Comparison of ENCODE assay signal across 20 cellular contexts in the genomic region with DNA sequence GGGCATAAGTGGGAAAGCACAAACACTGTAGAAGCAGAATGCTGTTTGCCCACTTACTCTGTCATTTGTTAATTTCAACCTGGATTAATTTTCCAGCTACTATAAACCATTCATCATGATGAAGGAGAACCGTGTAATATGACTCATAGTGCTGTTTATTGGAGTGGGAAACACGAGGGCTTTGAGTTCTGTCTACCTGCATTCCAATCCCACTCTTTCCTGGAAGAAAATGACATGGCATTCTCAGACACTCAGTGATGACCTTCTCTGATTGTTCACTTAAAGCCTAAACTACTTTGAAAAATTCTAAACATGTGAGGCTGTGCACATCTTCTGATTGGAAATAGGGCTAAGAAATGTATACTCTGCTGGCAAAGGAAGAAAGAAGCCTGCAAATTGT.
DNase-seq lines count a peak whose midpoint lies in the region; ATAC-seq and TF ChIP-seq lines count a peak whose summit lies in the region.
"Had no signal": no experiment of that assay in that cellular context is flagged by ENCODE, and none has a peak within 500 bp of the region (broad histone marks: within the 10 kb centered on the region; RNA-seq: fewer than 3 reads in every experiment).

No MANE protein-coding gene starts in this region.

- H3K36me3 ChIP-seq in RWPE2 (ENCODE audit: low read depth), result no peaks in the 10 kb centered on the region
- no peaks in the 10 kb centered on the region for H3K36me3 ChIP-seq in esophagus muscularis mucosa
- no peaks in the 10 kb centered on the region for H3K36me3 ChIP-seq in mesenchymal stem cell (ENCODE audit: control insufficient read depth in 1 of 2, insufficient read depth in 2 of 2, low read depth in 1 of 2, low read length in 2 of 2)
- H3K36me3 ChIP-seq: BLaER1, SJCRH30 had no signal

- H3K27me3 ChIP-seq in RWPE2 (ENCODE audit: insufficient read depth, poor library complexity, severe bottlenecking), result no peaks in the 10 kb centered on the region
- no peaks in the 10 kb centered on the region for H3K27me3 ChIP-seq in esophagus muscularis mucosa
- peaks cover 0 to 5% of the 10 kb centered on the region in 2 experiments for H3K27me3 ChIP-seq in mesenchymal stem cell (ENCODE audit: control insufficient read depth in 1 of 2, insufficient read depth in 1 of 2, low read length in 2 of 2)
- H3K27me3 ChIP-seq: BLaER1, SJCRH30 had no signal

- H2AFZ ChIP-seq in mesenchymal stem cell (ENCODE audit: low read depth, low read length), result no peak overlapping the region

- no peak overlapping the region for H4K91ac ChIP-seq in mesenchymal stem cell (ENCODE audit: low read length)

- H3K4me1 ChIP-seq in RWPE2 (ENCODE audit: insufficient read depth, poor library complexity, severe bottlenecking), result no peaks in the 10 kb centered on the region
- H3K4me1 ChIP-seq in esophagus muscularis mucosa, result peaks cover 0 to 15% (median 15%) of the 10 kb centered on the region in 4 donors
- H3K4me1 ChIP-seq in mesenchymal stem cell (ENCODE audit: control insufficient read depth, insufficient read depth, low read depth, low read length), result no peaks in the 10 kb centered on the region
- H3K4me1 ChIP-seq: SJCRH30 had no signal

- no peak overlapping the region for H3K14ac ChIP-seq in mesenchymal stem cell (ENCODE audit: low read length in 2 of 2)

- peak; percentile 5 for TF ChIP-seq EP300 in esophagus muscularis mucosa (IDR thresholded peaks at IDR 0.05)

- H2BK15ac ChIP-seq in mesenchymal stem cell (ENCODE audit: low read depth, poor library complexity, severe bottlenecking), result no peak overlapping the region

- TF ChIP-seq CTCF in RWPE2 (IDR thresholded peaks at IDR 0.05; ENCODE audit: poor library complexity, severe bottlenecking) (no peak), esophagus muscularis mucosa (IDR thresholded peaks at IDR 0.05) (no peak), CD14-positive monocyte (IDR thresholded peaks at IDR 0.05) (no peak)

- H2BK120ac ChIP-seq in mesenchymal stem cell (ENCODE audit: low read depth, low read length), result no peak overlapping the region

- no peaks in the 10 kb centered on the region for H3K27me3 Mint-ChIP-seq in activated CD4-positive, alpha-beta T cell treated with anti-CD3 and anti-CD28 coated beads, Interleukin-2, amount 10 ng/mL, durations not matched to agents 24 days and 14 days
- H3K27me3 Mint-ChIP-seq in CD14-positive monocyte (ENCODE audit: low read depth in 3 of 3), result peaks cover 0 to 3% (median 0%) of the 10 kb centered on the region in 3 donors

- H3K4me1 Mint-ChIP-seq in activated CD4-positive, alpha-beta T cell treated with anti-CD3 and anti-CD28 coated beads, Interleukin-2, amount 10 ng/mL, durations not matched to agents 24 days and 14 days, result no peaks in the 10 kb centered on the region
- peaks cover 2% of the 10 kb centered on the region for H3K4me1 Mint-ChIP-seq in CD14-positive monocyte

- no peaks in the 10 kb centered on the region for H3K9me3 ChIP-seq in RWPE2 (ENCODE audit: severe bottlenecking)
- no peaks in the 10 kb centered on the region for H3K9me3 ChIP-seq in esophagus muscularis mucosa
- peaks cover 3% of the 10 kb centered on the region for H3K9me3 ChIP-seq in mesenchymal stem cell (ENCODE audit: control insufficient read depth, low read length)
- H3K9me3 ChIP-seq: BLaER1, SJCRH30 had no signal

- no peak overlapping the region for H3K4ac ChIP-seq in mesenchymal stem cell (ENCODE audit: low read depth in 1 of 2, low read length in 2 of 2)

- intact Hi-C loops in esophagus muscularis mucosa (cut with DNase I) (no loop called here), CD14-positive monocyte (cut with micrococcal nuclease) (no loop called here)
- intact Hi-C loops in activated CD4-positive, alpha-beta T cell treated with anti-CD3 and anti-CD28 coated beads, Interleukin-2, amount 10 ng/mL, durations not matched to agents 24 days and 14 days (cut with micrococcal nuclease), result no loop called here

- no peak overlapping the region for H2AK5ac ChIP-seq in mesenchymal stem cell (ENCODE audit: low read length, severe bottlenecking)

- DNase-seq in COLO829 (ENCODE audit: low spot score) (peak; percentile 39), RWPE2 (ENCODE audit: low spot score) (no peak), esophagus muscularis mucosa (ENCODE audit: extremely low spot score) (no peak), mesenchymal stem cell (peak; percentile 4), CD14-positive monocyte (ENCODE audit: low spot score) (no peak)
- no peak for DNase-seq in activated CD4-positive, alpha-beta T cell treated with anti-CD3 and anti-CD28 coated beads, Interleukin-2, amount 10 ng/mL, durations not matched to agents 24 days and 14 days
- DNase-seq: CD4-positive, alpha-beta T cell; COR-L47; DMS53; IMR-90; KG1; MM.1S; NCI-H2029; NCI-H446; SJCRH30 had no signal

- H3K4me3 ChIP-seq in RWPE2 (ENCODE audit: severe bottlenecking) (no peak overlapping the region), esophagus muscularis mucosa (no peak overlapping the region), mesenchymal stem cell (ENCODE audit: insufficient read depth in 1 of 2, low read depth in 1 of 2, low read length in 2 of 2) (no peak overlapping the region)
- H3K4me3 ChIP-seq: BLaER1, SJCRH30 had no signal

- no peak overlapping the region for H3K9ac ChIP-seq in mesenchymal stem cell (ENCODE audit: low read length)
- H3K9ac ChIP-seq: BLaER1 had no signal

- H3K23ac ChIP-seq in mesenchymal stem cell (ENCODE audit: low read length in 2 of 2), result no peak overlapping the region

- H2BK5ac ChIP-seq in mesenchymal stem cell (ENCODE audit: low read depth, low read length, poor library complexity, severe bottlenecking), result no peak overlapping the region

- H3K9me3 Mint-ChIP-seq in activated CD4-positive, alpha-beta T cell treated with anti-CD3 and anti-CD28 coated beads, Interleukin-2, amount 10 ng/mL, durations not matched to agents 24 days and 14 days, result no peaks in the 10 kb centered on the region
- H3K9me3 Mint-ChIP-seq in CD14-positive monocyte, result peaks cover 0 to 3% (median 0%) of the 10 kb centered on the region in 7 donors
- H3K9me3 Mint-ChIP-seq: CD4-positive, alpha-beta T cell had no signal

- no peak overlapping the region for H3K4me2 ChIP-seq in mesenchymal stem cell (ENCODE audit: low read length, poor library complexity, severe bottlenecking)
- H3K4me2 ChIP-seq: BLaER1 had no signal

- ATAC-seq in RWPE2 (ENCODE audit: low read depth), result peak; percentile 48; the same call in 2 of the 3 replicates
- ATAC-seq in GM21390 (IDR thresholded peaks at IDR 0.05; ENCODE audit: unreplicated experiment), result no peak
- ATAC-seq in HG02763 (IDR thresholded peaks at IDR 0.05; ENCODE audit: unreplicated experiment), result no peak
- ATAC-seq: HCT116, Right ventricle myocardium inferior had no signal

- H3K27ac ChIP-seq in RWPE2 (ENCODE audit: poor library complexity, severe bottlenecking), result no peak overlapping the region
- H3K27ac ChIP-seq in esophagus muscularis mucosa (replicated peaks in 1 of 4), result no peak overlapping the region
- H3K27ac ChIP-seq in mesenchymal stem cell (ENCODE audit: low read length, poor library complexity, severe bottlenecking), result no peak overlapping the region
- H3K27ac ChIP-seq: BLaER1, SJCRH30 had no signal

- TF ChIP-seq POLR2A in esophagus muscularis mucosa (IDR thresholded peaks at IDR 0.05; ENCODE audit: low read depth), result no peak

- H3K36me3 Mint-ChIP-seq in activated CD4-positive, alpha-beta T cell treated with anti-CD3 and anti-CD28 coated beads, Interleukin-2, amount 10 ng/mL, durations not matched to agents 24 days and 14 days (ENCODE audit: low read depth), result no peaks in the 10 kb centered on the region
- no peaks in the 10 kb centered on the region for H3K36me3 Mint-ChIP-seq in CD14-positive monocyte

- H3K79me1 ChIP-seq in mesenchymal stem cell (replicated peaks; ENCODE audit: low read length, poor library complexity, severe bottlenecking), result no peaks in the 10 kb centered on the region

- H2BK12ac ChIP-seq in mesenchymal stem cell (ENCODE audit: low read length in 2 of 2), result no peak overlapping the region

- no peak overlapping the region for H3K18ac ChIP-seq in mesenchymal stem cell (ENCODE audit: low read depth in 1 of 2, low read length in 2 of 2)

- 11% methylated on average over 2 of the region's 2 CpGs for WGBS in esophagus muscularis mucosa
- 14% methylated on average over 1 of the region's 2 CpGs for WGBS in mesenchymal stem cell

- no peak overlapping the region for H3K27ac Mint-ChIP-seq in activated CD4-positive, alpha-beta T cell treated with anti-CD3 and anti-CD28 coated beads, Interleukin-2, amount 10 ng/mL, durations not matched to agents 24 days and 14 days
- no peak overlapping the region for H3K27ac Mint-ChIP-seq in CD14-positive monocyte
- H3K27ac Mint-ChIP-seq: CD4-positive, alpha-beta T cell had no signal

- H3K4me3 Mint-ChIP-seq in activated CD4-positive, alpha-beta T cell treated with anti-CD3 and anti-CD28 coated beads, Interleukin-2, amount 10 ng/mL, durations not matched to agents 24 days and 14 days, result no peak overlapping the region
- no peak overlapping the region for H3K4me3 Mint-ChIP-seq in CD14-positive monocyte
- H3K4me3 Mint-ChIP-seq: CD4-positive, alpha-beta T cell had no signal

- H4K8ac ChIP-seq in mesenchymal stem cell (ENCODE audit: low read length), result no peak overlapping the region

Comparison
In these comparisons a context has a peak if more than half of its experiments do, and no peak if none do; other contexts are left out.
1. DNase-seq: peak in COLO829 (single experiment) and mesenchymal stem cell (single experiment); none in RWPE2 (single experiment), esophagus muscularis mucosa (single experiment), activated CD4-positive, alpha-beta T cell treated with anti-CD3 and anti-CD28 coated beads, Interleukin-2, amount 10 ng/mL, durations not matched to agents 24 days and 14 days (single experiment) and CD14-positive monocyte (single experiment).